10 cellular contexts compared by ENCODE assay signal in genomic region chr12:16189849-16190248, GRCh38.
A peak's percentile ranks its signal among the peaks of the same experiment; 100 is the strongest.
DNase-seq lines count a peak whose midpoint lies in the region; ATAC-seq and TF ChIP-seq lines count a peak whose summit lies in the region.
"Had no signal": no experiment of that assay in that cellular context is flagged by ENCODE, and none has a peak within 500 bp of the region (broad histone marks: within the 10 kb centered on the region; RNA-seq: fewer than 3 reads in every experiment).

No MANE protein-coding gene starts in this region.

- H3K4me2 ChIP-seq in SU-DHL-6 (ENCODE audit: low read depth, low read length, poor library complexity, severe bottlenecking) = no peak overlapping the region

- H3K9ac ChIP-seq in SU-DHL-6 (ENCODE audit: low read length) = no peak overlapping the region

- no peaks in the 10 kb centered on the region for H4K20me1 ChIP-seq in SU-DHL-6 (ENCODE audit: low read depth, low read length)

- H3F3A ChIP-seq in SU-DHL-6 (ENCODE audit: insufficient read depth) = no peaks in the 10 kb centered on the region

- TF ChIP-seq CTCF in GM12865 (IDR thresholded peaks at IDR 0.05; ENCODE audit: insufficient read depth, low read depth, low read length, missing control alignments) = peak; percentile 10
- peak; percentile 10 for TF ChIP-seq CTCF in SU-DHL-6 (IDR thresholded peaks at IDR 0.05; ENCODE audit: insufficient read depth, low read length, poor library complexity, severe bottlenecking)

- no peaks in the 10 kb centered on the region for H3K27me3 ChIP-seq in SU-DHL-6 (ENCODE audit: low read length)

- no peaks in the 10 kb centered on the region for H3K9me3 ChIP-seq in SU-DHL-6 (ENCODE audit: insufficient read depth, low read length)
- H3K9me3 ChIP-seq: lower lobe of right lung had no signal

- H3K79me2 ChIP-seq in SU-DHL-6 (ENCODE audit: insufficient read depth, low read length) = no peaks in the 10 kb centered on the region

- no peaks in the 10 kb centered on the region for H3K9me2 ChIP-seq in SU-DHL-6 (replicated peaks; ENCODE audit: insufficient read depth, low read length)

- H3K4me3 ChIP-seq in GM12865 (ENCODE audit: low read depth, low read length) = no peak overlapping the region
- H3K4me3 ChIP-seq in SU-DHL-6 (ENCODE audit: insufficient read depth, low read length, poor library complexity, severe bottlenecking) = no peak overlapping the region
- H3K4me3 ChIP-seq: lower lobe of right lung had no signal

- peak; percentile 7 for DNase-seq in GM12865 (ENCODE audit: low read depth)
- peak; percentile 60 to 61 for DNase-seq in Kasumi-1 (lab: John Stamatoyannopoulos, UW)
- peak; percentile 32 to 43 for DNase-seq in lung microvascular endothelial cell (ENCODE audit: low read depth in 2 of 2)
- DNase-seq in activated CD8-positive, alpha-beta memory T cell treated with anti-CD3 and anti-CD28 coated beads for 24 hours = no peak
- no peak for DNase-seq in GM19238 (ENCODE audit: insufficient read length, low spot score)
- DNase-seq: lower lobe of right lung; stimulated activated CD8-positive, alpha-beta memory T cell treated with anti-CD3 and anti-CD28 coated beads, Interleukin-4, amount 100 ng/mL, for 48 hours had no signal

- no peaks in the 10 kb centered on the region for H3K36me3 ChIP-seq in SU-DHL-6 (ENCODE audit: low read length)
- H3K36me3 ChIP-seq: lower lobe of right lung had no signal

- H2AFZ ChIP-seq in SU-DHL-6 (ENCODE audit: low read depth, low read length, severe bottlenecking) = no peak overlapping the region

- ATAC-seq in GM21737 (IDR thresholded peaks at IDR 0.05; ENCODE audit: unreplicated experiment) (no peak), GM18873 (IDR thresholded peaks at IDR 0.05; ENCODE audit: low FRiP score, unreplicated experiment) (no peak)
- ATAC-seq: lower lobe of right lung had no signal

- no peak overlapping the region for H3K27ac ChIP-seq in SU-DHL-6 (ENCODE audit: low read depth, low read length)
- H3K27ac ChIP-seq: lower lobe of right lung had no signal

Comparison
In these comparisons a context has a peak if more than half of its experiments do, and no peak if none do; other contexts are left out.
1. DNase-seq: peak in GM12865 (single experiment), Kasumi-1 (2 of 2) and lung microvascular endothelial cell (2 of 2); none in activated CD8-positive, alpha-beta memory T cell treated with anti-CD3 and anti-CD28 coated beads for 24 hours (single experiment) and GM19238 (single experiment).